ENCODE assay signal across 21 cellular contexts in the genomic region with DNA sequence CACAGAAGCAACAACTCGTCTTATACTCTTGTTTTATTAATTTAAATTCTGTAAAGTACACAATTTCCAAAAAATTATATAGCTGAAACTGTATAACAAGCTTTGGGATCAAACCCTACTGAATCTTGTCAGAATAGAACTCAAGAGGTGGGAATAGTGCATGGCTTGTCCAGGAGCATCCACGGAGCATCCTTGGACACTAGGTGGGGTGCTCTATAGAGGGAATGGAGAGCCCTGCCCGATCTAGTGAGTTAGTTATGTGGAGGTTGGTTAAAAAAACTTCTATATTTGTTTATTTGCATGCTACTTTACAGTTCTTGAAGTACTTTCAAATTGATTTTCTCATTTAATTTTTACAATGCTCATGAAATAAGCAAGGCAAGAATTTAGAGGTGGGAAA. TPM values are rescaled to one million over a fixed set of nuclear protein-coding genes. Genes with fewer than 3 reads are reported as not detected.
"Had no signal": no experiment of that assay in that cellular context is flagged by ENCODE, and none has a peak within 500 bp of the region (broad histone marks: within the 10 kb centered on the region; RNA-seq: fewer than 3 reads in every experiment).

No MANE protein-coding gene starts in this region.

- H3K27ac ChIP-seq: ascending aorta, epithelial cell of prostate, lower lobe of right lung had no signal

- H3K9me3 ChIP-seq: ascending aorta, lower lobe of right lung had no signal

- DNase-seq: activated CD4-positive, alpha-beta T cell treated with anti-CD3 and anti-CD28 coated beads, Interleukin-2, amount 50 U/mL, for 1 hour; activated CD4-positive, CD25-positive, alpha-beta regulatory T cell treated with anti-CD3 and anti-CD28 coated beads, Interleukin-2, amount 50 U/mL, for 72 hours; activated effector memory CD4-positive, alpha-beta T cell treated with anti-CD3 and anti-CD28 coated beads, Interleukin-2, amount 50 U/mL, for 16 hours; activated naive CD4-positive, alpha-beta T cell treated with anti-CD3 and anti-CD28 coated beads, Interleukin-2, amount 50 U/mL, for 16 hours; activated T-cell treated with anti-CD3 and anti-CD28 coated beads, Interleukin-2, amount 50 U/mL, for 72 hours; effector memory CD8-positive, alpha-beta T cell; foreskin melanocyte; glutamatergic neuron; hypothalamus; islet precursor cell; left colon; lower lobe of right lung; nucleus accumbens; posterior cingulate gyrus; stimulated activated CD8-positive, alpha-beta memory T cell treated with anti-CD3 and anti-CD28 coated beads, Interleukin-4, amount 100 ng/mL, for 48 hours; stimulated activated naive CD4-positive, alpha-beta T cell; T1000 had no signal

- ATAC-seq: activated T-cell treated with anti-CD3 and anti-CD28 coated beads, Interleukin-2, amount 50 U/mL, for 72 hours; effector memory CD8-positive, alpha-beta T cell; left colon; lower lobe of right lung had no signal

- H3K36me3 ChIP-seq: ascending aorta, lower lobe of right lung had no signal

- H3K27ac Mint-ChIP-seq: activated T-cell treated with anti-CD3 and anti-CD28 coated beads, Interleukin-2, amount 50 U/mL, for 72 hours; effector memory CD8-positive, alpha-beta T cell; nephron had no signal

- H3K4me3 ChIP-seq: ascending aorta, lower lobe of right lung had no signal

- H3K9me3 Mint-ChIP-seq: activated T-cell treated with anti-CD3 and anti-CD28 coated beads, Interleukin-2, amount 50 U/mL, for 72 hours; effector memory CD8-positive, alpha-beta T cell; nephron had no signal

- H3K27me3 ChIP-seq: ascending aorta had no signal

- H3K4me3 Mint-ChIP-seq: activated T-cell treated with anti-CD3 and anti-CD28 coated beads, Interleukin-2, amount 50 U/mL, for 72 hours; effector memory CD8-positive, alpha-beta T cell; nephron had no signal

RNA-seq across cellular contexts. Expression of gene ROR1, which starts 28.3 kb away (rescaled TPM):
- total RNA-seq: activated CD8-positive, alpha-beta memory T cell treated with anti-CD3 and anti-CD28 coated beads for 36 hours had no signal
